Comparison of ENCODE assay signal across 2 cellular contexts in genomic region chr14:77469041-77469440, GRCh38.
TF ChIP-seq lines count a peak whose summit lies in the region.

No MANE protein-coding gene starts in this region.

TF ChIP-seq in HepG2, 621 proteins besides CTCF, POLR2A, EP300 and RAD21 (continues in another document):
- no peak for TF ChIP-seq ZNF672 (CRISPR knock-in tag; IDR thresholded peaks at IDR 0.05)
- no peak for TF ChIP-seq ZNF318 (CRISPR knock-in tag; IDR thresholded peaks at IDR 0.05)
- no peak for TF ChIP-seq FOXP1 (IDR thresholded peaks at IDR 0.05)
- no peak for TF ChIP-seq FOXP1 (CRISPR knock-in tag; IDR thresholded peaks at IDR 0.05)
- TF ChIP-seq, protein P1, sequence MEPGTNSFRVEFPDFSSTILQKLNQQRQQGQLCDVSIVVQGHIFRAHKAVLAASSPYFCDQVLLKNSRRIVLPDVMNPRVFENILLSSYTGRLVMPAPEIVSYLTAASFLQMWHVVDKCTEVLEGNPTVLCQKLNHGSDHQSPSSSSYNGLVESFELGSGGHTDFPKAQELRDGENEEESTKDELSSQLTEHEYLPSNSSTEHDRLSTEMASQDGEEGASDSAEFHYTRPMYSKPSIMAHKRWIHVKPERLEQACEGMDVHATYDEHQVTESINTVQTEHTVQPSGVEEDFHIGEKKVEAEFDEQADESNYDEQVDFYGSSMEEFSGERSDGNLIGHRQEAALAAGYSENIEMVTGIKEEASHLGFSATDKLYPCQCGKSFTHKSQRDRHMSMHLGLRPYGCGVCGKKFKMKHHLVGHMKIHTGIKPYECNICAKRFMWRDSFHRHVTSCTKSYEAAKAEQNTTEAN (CRISPR knock-in tag; conservative IDR thresholded peaks at IDR 0.05), result no peak
- TF ChIP-seq ZBTB38 (CRISPR knock-in tag; IDR thresholded peaks at IDR 0.05), result peak; percentile 97
- no peak for TF ChIP-seq ZHX2 (IDR thresholded peaks at IDR 0.05; ENCODE audit: low read depth)
- no peak for TF ChIP-seq ZHX2 (CRISPR knock-in tag; IDR thresholded peaks at IDR 0.05; ENCODE audit: borderline replicate concordance)

TF ChIP-seq in endothelial cell of umbilical vein, 7 proteins besides CTCF, POLR2A, EP300 and RAD21:
- no peak for TF ChIP-seq GATA2 (IDR thresholded peaks at IDR 0.05; ENCODE audit: insufficient read depth, insufficient read length, low read depth, low read length)
- no peak for TF ChIP-seq MYC (IDR thresholded peaks at IDR 0.05; ENCODE audit: low read depth, low read length)
- no peak for TF ChIP-seq EZH2 (IDR thresholded peaks at IDR 0.05; ENCODE audit: borderline replicate concordance, low read depth, low read length, severe bottlenecking)
- TF ChIP-seq POLR2AphosphoS5 (IDR thresholded peaks at IDR 0.05; ENCODE audit: insufficient read depth, low read depth, low read length), result no peak
- no peak for TF ChIP-seq JUN (IDR thresholded peaks at IDR 0.05; ENCODE audit: borderline replicate concordance, insufficient read depth, insufficient read length, low read depth)
- no peak for TF ChIP-seq MAX (IDR thresholded peaks at IDR 0.05; ENCODE audit: insufficient read depth, insufficient read length)
- no peak for TF ChIP-seq FOS (IDR thresholded peaks at IDR 0.05; ENCODE audit: borderline replicate concordance, insufficient read depth, low read length)
